Comparison of ENCODE assay signal across 21 cellular contexts in the genomic region with DNA sequence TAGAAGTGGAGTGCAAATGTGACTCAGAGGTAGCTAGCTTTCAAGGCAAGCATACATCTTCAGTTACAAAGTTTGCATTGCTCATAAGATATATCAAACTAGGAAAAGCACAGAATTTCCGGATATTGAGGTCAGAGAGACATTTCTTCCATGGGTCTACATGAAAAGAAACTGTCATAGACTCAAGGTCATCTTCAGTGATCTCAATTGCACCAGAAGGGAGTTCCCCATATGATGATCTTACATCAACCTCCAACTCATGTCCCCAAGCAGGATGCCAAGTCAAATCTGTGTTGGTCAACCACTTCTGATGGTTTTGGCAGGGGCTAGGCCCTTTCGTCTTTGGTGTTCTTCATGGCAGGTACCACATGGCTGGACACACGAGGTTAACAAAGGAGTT.
DNase-seq lines count a peak whose midpoint lies in the region; ATAC-seq, FAIRE-seq and TF ChIP-seq lines count a peak whose summit lies in the region.
"Had no signal": no experiment of that assay in that cellular context is flagged by ENCODE, and none has a peak within 500 bp of the region (broad histone marks: within the 10 kb centered on the region; RNA-seq: fewer than 3 reads in every experiment).

No MANE protein-coding gene starts in this region.

- no peak overlapping the region for H3K27ac ChIP-seq in K562 (ENCODE audit: extremely low read depth, low read depth, low read length)
- peak overlapping the region; percentile 37 for H3K27ac ChIP-seq in smooth muscle cell (ENCODE audit: low read depth)
- H3K27ac ChIP-seq: 22Rv1, A549, BLaER1, GM23248 had no signal

- no TSS peak for BruUV-seq in K562 (replicated peaks; lab: Mats Ljungman, UMichigan)

- H3K4me2 ChIP-seq in K562 (ENCODE audit: insufficient read depth, low read length) = no peak overlapping the region
- H3K4me2 ChIP-seq in smooth muscle cell = no peak overlapping the region
- H3K4me2 ChIP-seq: A549, BLaER1 had no signal

- TF ChIP-seq RAD21 in K562 (CRISPR knock-in tag; conservative IDR thresholded peaks at IDR 0.05 in 1 of 2, IDR thresholded peaks at IDR 0.05 in 1 of 2) = no peak

- TF ChIP-seq POLR2A in K562 (conservative IDR thresholded peaks at IDR 0.05) = no peak

- H3K27me3 ChIP-seq in K562 (ENCODE audit: control insufficient read depth in 2 of 2, insufficient read depth in 2 of 2, low read length in 2 of 2) (no peaks in the 10 kb centered on the region), smooth muscle cell (ENCODE audit: low read depth) (no peaks in the 10 kb centered on the region)
- H3K27me3 ChIP-seq: BLaER1 had no signal

- WGBS in K562 (ENCODE audit: insufficient coverage, low coverage, missing lambda C conversion rate) = 16% methylated on average over 3 of the region's 3 CpGs
- 86% methylated on average over 3 of the region's 3 CpGs for WGBS in smooth muscle cell (ENCODE audit: low lambda C conversion rate)

- no peak overlapping the region for H3K9ac ChIP-seq in K562 (ENCODE audit: insufficient read depth in 1 of 2, low read depth in 2 of 2, low read length in 2 of 2)
- no peak overlapping the region for H3K9ac ChIP-seq in smooth muscle cell (ENCODE audit: low read depth)
- H3K9ac ChIP-seq: BLaER1, GM23248 had no signal

- H3K79me2 ChIP-seq in K562 (ENCODE audit: control insufficient read depth, insufficient read depth, low read length) = no peaks in the 10 kb centered on the region
- H3K79me2 ChIP-seq in smooth muscle cell (ENCODE audit: low read depth) = no peaks in the 10 kb centered on the region

- no peak for TF ChIP-seq EP300 in K562 (IDR thresholded peaks at IDR 0.05; ENCODE audit: low read length)

- DNase-seq in DMS53 (lab: John Stamatoyannopoulos, UW) = peak; percentile 6
- DNase-seq in DMS53 treated with DMSO at 0.1 percent for 48 hours (lab: John Stamatoyannopoulos, UW; ENCODE audit: unreplicated experiment) = no peak
- DNase-seq in HTR-8/SVneo (ENCODE audit: insufficient read length, low spot score) = no peak
- DNase-seq in K562 (ENCODE audit: extremely low read depth in 1 of 4, low spot score in 3 of 4) = no peak
- no peak for DNase-seq in smooth muscle cell (lab: John Stamatoyannopoulos, UW; ENCODE audit: unreplicated experiment)
- no peak for DNase-seq in dedifferentiated amniotic fluid mesenchymal stem cell (ENCODE audit: extremely low spot score)
- DNase-seq: AML-193; CD4-positive, alpha-beta memory T cell; DMS153; DND-41; EL; GM23248; IMR-90; KBM-7 had no signal

- TF ChIP-seq CTCF in K562 (IDR thresholded peaks at IDR 0.05 in 2 of 3, conservative IDR thresholded peaks at IDR 0.05 in 1 of 3; ENCODE audit: insufficient read depth in 2 of 3, low read depth in 1 of 3, low read length in 3 of 3) (no peak), smooth muscle cell (IDR thresholded peaks at IDR 0.05; ENCODE audit: borderline replicate concordance, insufficient read depth, poor library complexity, severe bottlenecking) (no peak)

- no peak for ATAC-seq in K562
- ATAC-seq in HG03342 (IDR thresholded peaks at IDR 0.05; ENCODE audit: unreplicated experiment) = no peak
- ATAC-seq in HG02870 (IDR thresholded peaks at IDR 0.05; ENCODE audit: unreplicated experiment) = no peak
- ATAC-seq: A549 had no signal

- intact Hi-C loops in K562 (cut with micrococcal nuclease) = no loop called here

- in situ Hi-C loops in K562 (cut with MboI) = no loop called here

- H3K9me3 ChIP-seq in K562 (replicated peaks; ENCODE audit: control insufficient read depth, insufficient read depth, low read depth, low read length) (no peaks in the 10 kb centered on the region), smooth muscle cell (replicated peaks; ENCODE audit: low read depth) (no peaks in the 10 kb centered on the region)
- H3K9me3 ChIP-seq: A549, BLaER1, HAP-1 had no signal

- H4K20me1 ChIP-seq in K562 (replicated peaks; ENCODE audit: control insufficient read depth, insufficient read depth, low read length) = no peaks in the 10 kb centered on the region
- no peaks in the 10 kb centered on the region for H4K20me1 ChIP-seq in smooth muscle cell (ENCODE audit: low read depth)
- H4K20me1 ChIP-seq: BLaER1 had no signal

- FAIRE-seq in HTR-8/SVneo (lab: Jason Lieb, UNC) (peak; percentile 44), K562 (lab: Jason Lieb, UNC) (peak; percentile 60)
- FAIRE-seq: A549, GM12891 had no signal

- H3F3A ChIP-seq in smooth muscle cell (ENCODE audit: low read depth) = peaks cover 7% of the 10 kb centered on the region

- CTCF ChIA-PET in K562 (lab: Yijun Ruan, JAX; ENCODE audit: low intra/inter-chr PET ratio) = no interaction called here

- POLR2A ChIA-PET in K562 (lab: Yijun Ruan, JAX) = interaction anchor here (0.5 to 1.5 kb wide), 2 partner anchors 19 to 539 kb away, joined by 3 to 4 read pairs; no protein-coding TSS in a partner anchor

- H2AFZ ChIP-seq in K562 (ENCODE audit: low read depth, low read length) (no peak overlapping the region), smooth muscle cell (ENCODE audit: low read depth) (peak overlapping the region; percentile 55)
- H2AFZ ChIP-seq: GM23248 had no signal

- H3K9me1 ChIP-seq in K562 (ENCODE audit: control insufficient read depth, insufficient read depth, low read length) = no peaks in the 10 kb centered on the region

- H3K36me3 ChIP-seq in K562 (ENCODE audit: control insufficient read depth, insufficient read depth, low read length) (no peaks in the 10 kb centered on the region), smooth muscle cell (ENCODE audit: low read depth) (no peaks in the 10 kb centered on the region)
- H3K36me3 ChIP-seq: BLaER1, HAP-1 had no signal

- H3K4me1 ChIP-seq in K562 (replicated peaks in 1 of 2; ENCODE audit: control insufficient read depth in 2 of 2, insufficient read depth in 2 of 2, low read length in 2 of 2) (no peaks in the 10 kb centered on the region), smooth muscle cell (ENCODE audit: low read depth) (peaks cover 5% of the 10 kb centered on the region)
- H3K4me1 ChIP-seq: BLaER1 had no signal

- H3K4me3 ChIP-seq in K562 (no peak overlapping the region), smooth muscle cell (no peak overlapping the region)
- H3K4me3 ChIP-seq: A549, BLaER1, GM23248, HAP-1 had no signal

TF ChIP-seq in K562, 482 proteins besides CTCF, POLR2A, EP300 and RAD21:
- TF ChIP-seq PHTF2 (CRISPR knock-in tag; IDR thresholded peaks at IDR 0.05) = no peak
- TF ChIP-seq MYC (IDR thresholded peaks at IDR 0.05; ENCODE audit: low read depth, low read length) = no peak
- TF ChIP-seq MYC (CRISPR knock-in tag; IDR thresholded peaks at IDR 0.05; ENCODE audit: borderline replicate concordance, low read depth) = no peak
- TF ChIP-seq, protein P1, sequence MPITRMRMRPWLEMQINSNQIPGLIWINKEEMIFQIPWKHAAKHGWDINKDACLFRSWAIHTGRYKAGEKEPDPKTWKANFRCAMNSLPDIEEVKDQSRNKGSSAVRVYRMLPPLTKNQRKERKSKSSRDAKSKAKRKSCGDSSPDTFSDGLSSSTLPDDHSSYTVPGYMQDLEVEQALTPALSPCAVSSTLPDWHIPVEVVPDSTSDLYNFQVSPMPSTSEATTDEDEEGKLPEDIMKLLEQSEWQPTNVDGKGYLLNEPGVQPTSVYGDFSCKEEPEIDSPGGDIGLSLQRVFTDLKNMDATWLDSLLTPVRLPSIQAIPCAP (CRISPR knock-in tag; IDR thresholded peaks at IDR 0.05; ENCODE audit: borderline replicate concordance) = no peak
- TF ChIP-seq FOXM1 (IDR thresholded peaks at IDR 0.05; ENCODE audit: low read depth) = no peak
- no peak for TF ChIP-seq FOXM1 (CRISPR knock-in tag; IDR thresholded peaks at IDR 0.05; ENCODE audit: low read depth)
- TF ChIP-seq NR2C1 (IDR thresholded peaks at IDR 0.05) = no peak
- TF ChIP-seq NR2C1 (tag; IDR thresholded peaks at IDR 0.05) = no peak
- TF ChIP-seq, protein P2, sequence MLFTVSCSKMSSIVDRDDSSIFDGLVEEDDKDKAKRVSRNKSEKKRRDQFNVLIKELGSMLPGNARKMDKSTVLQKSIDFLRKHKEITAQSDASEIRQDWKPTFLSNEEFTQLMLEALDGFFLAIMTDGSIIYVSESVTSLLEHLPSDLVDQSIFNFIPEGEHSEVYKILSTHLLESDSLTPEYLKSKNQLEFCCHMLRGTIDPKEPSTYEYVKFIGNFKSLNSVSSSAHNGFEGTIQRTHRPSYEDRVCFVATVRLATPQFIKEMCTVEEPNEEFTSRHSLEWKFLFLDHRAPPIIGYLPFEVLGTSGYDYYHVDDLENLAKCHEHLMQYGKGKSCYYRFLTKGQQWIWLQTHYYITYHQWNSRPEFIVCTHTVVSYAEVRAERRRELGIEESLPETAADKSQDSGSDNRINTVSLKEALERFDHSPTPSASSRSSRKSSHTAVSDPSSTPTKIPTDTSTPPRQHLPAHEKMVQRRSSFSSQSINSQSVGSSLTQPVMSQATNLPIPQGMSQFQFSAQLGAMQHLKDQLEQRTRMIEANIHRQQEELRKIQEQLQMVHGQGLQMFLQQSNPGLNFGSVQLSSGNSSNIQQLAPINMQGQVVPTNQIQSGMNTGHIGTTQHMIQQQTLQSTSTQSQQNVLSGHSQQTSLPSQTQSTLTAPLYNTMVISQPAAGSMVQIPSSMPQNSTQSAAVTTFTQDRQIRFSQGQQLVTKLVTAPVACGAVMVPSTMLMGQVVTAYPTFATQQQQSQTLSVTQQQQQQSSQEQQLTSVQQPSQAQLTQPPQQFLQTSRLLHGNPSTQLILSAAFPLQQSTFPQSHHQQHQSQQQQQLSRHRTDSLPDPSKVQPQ (CRISPR knock-in tag; IDR thresholded peaks at IDR 0.05; ENCODE audit: borderline replicate concordance) = no peak
- no peak for TF ChIP-seq ZNF76 (CRISPR knock-in tag; IDR thresholded peaks at IDR 0.05; ENCODE audit: borderline replicate concordance)
- no peak for TF ChIP-seq ADNP (tag; IDR thresholded peaks at IDR 0.05)
- no peak for TF ChIP-seq KLF16 (IDR thresholded peaks at IDR 0.05)
- no peak for TF ChIP-seq NRF1 (conservative IDR thresholded peaks at IDR 0.05 in 1 of 2, IDR thresholded peaks at IDR 0.05 in 1 of 2)
- no peak for TF ChIP-seq DDX20 (tag; IDR thresholded peaks at IDR 0.05; ENCODE audit: low read depth)
- TF ChIP-seq ZNF184 (CRISPR knock-in tag; IDR thresholded peaks at IDR 0.05) = no peak
- no peak for TF ChIP-seq KLF10 (CRISPR knock-in tag; IDR thresholded peaks at IDR 0.05)
- TF ChIP-seq SOX6 (IDR thresholded peaks at IDR 0.05) = no peak
- no peak for TF ChIP-seq ZNF354B (CRISPR knock-in tag; IDR thresholded peaks at IDR 0.05)
TF ChIP-seq in K562: peak in this region for 0.
